8 cellular contexts compared by ENCODE assay signal in the genomic region with DNA sequence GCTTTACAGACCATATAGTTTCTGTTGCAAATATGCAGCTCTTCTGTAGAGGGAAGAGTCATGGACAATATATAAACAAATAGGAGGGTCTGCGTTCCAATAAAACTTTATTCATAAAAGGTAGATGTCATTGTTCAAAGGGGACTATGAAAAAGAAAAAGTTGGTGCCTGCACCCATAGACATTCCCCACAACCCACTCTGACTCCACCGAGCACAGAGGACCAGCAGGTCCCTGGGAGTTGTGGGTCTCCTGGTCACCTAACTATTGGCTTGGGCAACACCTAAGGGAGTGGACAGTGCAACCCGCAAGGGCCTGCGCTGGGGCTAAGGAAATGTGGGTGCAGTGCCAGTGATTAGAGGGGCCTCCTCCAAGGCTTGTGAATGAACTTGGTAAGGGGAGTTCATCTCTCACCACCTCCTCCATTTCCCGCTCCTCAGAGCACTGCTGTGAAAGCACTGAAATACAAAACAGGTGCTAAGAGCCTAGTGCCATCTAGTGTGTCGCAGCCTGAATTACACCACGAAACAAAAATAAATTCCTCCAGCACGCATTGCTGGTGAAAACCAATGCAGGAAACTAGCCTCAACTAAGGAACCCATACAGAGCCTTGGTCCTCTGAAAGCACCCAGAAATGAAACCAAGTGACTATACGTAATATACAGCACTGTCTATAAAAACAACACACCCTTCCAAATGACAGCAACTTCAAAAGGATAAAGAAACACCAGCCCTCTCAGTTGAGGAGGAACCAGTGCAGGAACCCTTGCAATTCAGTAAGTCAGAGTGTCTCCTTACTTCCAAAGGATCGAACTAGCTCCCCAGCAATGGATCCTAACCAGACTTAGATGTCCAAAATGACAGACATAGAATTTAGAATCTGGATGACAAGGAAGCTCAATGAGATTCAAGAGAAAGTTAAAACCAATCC.
DNase-seq lines count a peak whose midpoint lies in the region; ATAC-seq and TF ChIP-seq lines count a peak whose summit lies in the region.

No MANE protein-coding gene starts in this region.

- no peaks in the 10 kb centered on the region for H3K36me3 ChIP-seq in RWPE2 (ENCODE audit: low read depth)

- no peaks in the 10 kb centered on the region for H3K27me3 ChIP-seq in RWPE2 (ENCODE audit: insufficient read depth, poor library complexity, severe bottlenecking)

- H3K4me1 Mint-ChIP-seq in activated CD4-positive, alpha-beta T cell treated with anti-CD3 and anti-CD28 coated beads, Interleukin-2, amount 10 ng/mL, durations not matched to agents 7 days and 5 days: peaks cover 4% of the 10 kb centered on the region
- no peaks in the 10 kb centered on the region for H3K4me1 Mint-ChIP-seq in stimulated activated naive B cell treated with anti-CD40 and anti-IgM and Interleukin-4, amounts not matched to agents 10 μg/mL and 1 μg/mL and 100 μg/mL, for 72 hours

- peaks cover 5% of the 10 kb centered on the region for H3K9me3 ChIP-seq in RWPE2 (ENCODE audit: severe bottlenecking)

- no peak overlapping the region for H3K27ac Mint-ChIP-seq in activated CD4-positive, alpha-beta T cell treated with anti-CD3 and anti-CD28 coated beads, Interleukin-2, amount 10 ng/mL, durations not matched to agents 7 days and 5 days
- H3K27ac Mint-ChIP-seq in stimulated activated naive B cell treated with anti-CD40 and anti-IgM and Interleukin-4, amounts not matched to agents 10 μg/mL and 1 μg/mL and 100 μg/mL, for 72 hours: no peak overlapping the region

- peaks cover 9% of the 10 kb centered on the region for H3K9me3 Mint-ChIP-seq in activated CD4-positive, alpha-beta T cell treated with anti-CD3 and anti-CD28 coated beads, Interleukin-2, amount 10 ng/mL, durations not matched to agents 7 days and 5 days
- H3K9me3 Mint-ChIP-seq in stimulated activated naive B cell treated with anti-CD40 and anti-IgM and Interleukin-4, amounts not matched to agents 10 μg/mL and 1 μg/mL and 100 μg/mL, for 72 hours: peaks cover 12 to 13% of the 10 kb centered on the region in 2 donors

- no peak overlapping the region for H3K27ac ChIP-seq in RWPE2 (ENCODE audit: poor library complexity, severe bottlenecking)

- H3K36me3 Mint-ChIP-seq in activated CD4-positive, alpha-beta T cell treated with anti-CD3 and anti-CD28 coated beads, Interleukin-2, amount 10 ng/mL, durations not matched to agents 7 days and 5 days (ENCODE audit: low read depth): peaks cover 18% of the 10 kb centered on the region
- peaks cover 1 to 4% of the 10 kb centered on the region in 2 donors for H3K36me3 Mint-ChIP-seq in stimulated activated naive B cell treated with anti-CD40 and anti-IgM and Interleukin-4, amounts not matched to agents 10 μg/mL and 1 μg/mL and 100 μg/mL, for 72 hours

- DNase-seq in activated CD4-positive, alpha-beta T cell treated with anti-CD3 and anti-CD28 coated beads, Interleukin-2, amount 10 ng/mL, durations not matched to agents 7 days and 5 days: peak; percentile 38
- DNase-seq in activated CD4-positive, alpha-beta T cell treated with anti-CD3 and anti-CD28 coated beads for 4 hours: no peak
- DNase-seq in RWPE2 (ENCODE audit: low spot score) (no peak), fibroblast of peridontal ligament (ENCODE audit: extremely low read depth) (peak; percentile 24), DMS79 (lab: John Stamatoyannopoulos, UW) (no peak)
- DNase-seq in stimulated activated naive B cell treated with anti-CD40 and anti-IgM and Interleukin-4, amounts not matched to agents 10 μg/mL and 1 μg/mL and 100 μg/mL, for 72 hours: no peak
- DNase-seq in stimulated activated CD4-positive, alpha-beta T cell treated with anti-CD3 and anti-CD28 coated beads, Interleukin-4, amount 100 ng/mL, for 24 hours: no peak

- CTCF ChIA-PET in activated CD4-positive, alpha-beta T cell treated with anti-CD3 and anti-CD28 coated beads, Interleukin-2, amount 10 ng/mL, durations not matched to agents 7 days and 5 days (lab: Charles Lee): interaction anchor here (0.7 to 0.9 kb wide), 3 partner anchors 14 to 230 kb away, joined by 3 read pairs; no protein-coding TSS in a partner anchor

- POLR2A ChIA-PET in activated CD4-positive, alpha-beta T cell treated with anti-CD3 and anti-CD28 coated beads, Interleukin-2, amount 10 ng/mL, durations not matched to agents 7 days and 5 days (lab: Charles Lee): no interaction called here

- no peak overlapping the region for H3K4me3 Mint-ChIP-seq in activated CD4-positive, alpha-beta T cell treated with anti-CD3 and anti-CD28 coated beads, Interleukin-2, amount 10 ng/mL, durations not matched to agents 7 days and 5 days
- no peak overlapping the region for H3K4me3 Mint-ChIP-seq in stimulated activated naive B cell treated with anti-CD40 and anti-IgM and Interleukin-4, amounts not matched to agents 10 μg/mL and 1 μg/mL and 100 μg/mL, for 72 hours

- H3K4me3 ChIP-seq in RWPE2 (ENCODE audit: severe bottlenecking): no peak overlapping the region

- no peaks in the 10 kb centered on the region for H3K27me3 Mint-ChIP-seq in activated CD4-positive, alpha-beta T cell treated with anti-CD3 and anti-CD28 coated beads, Interleukin-2, amount 10 ng/mL, durations not matched to agents 7 days and 5 days
- peaks cover 0 to 10% of the 10 kb centered on the region in 2 donors for H3K27me3 Mint-ChIP-seq in stimulated activated naive B cell treated with anti-CD40 and anti-IgM and Interleukin-4, amounts not matched to agents 10 μg/mL and 1 μg/mL and 100 μg/mL, for 72 hours

- no peaks in the 10 kb centered on the region for H3K4me1 ChIP-seq in RWPE2 (ENCODE audit: insufficient read depth, poor library complexity, severe bottlenecking)

- ATAC-seq in HG03439 (IDR thresholded peaks at IDR 0.05; ENCODE audit: unreplicated experiment) (peak; percentile 75), RWPE2 (ENCODE audit: low read depth) (no peak)
- no peak for ATAC-seq in stimulated activated naive B cell treated with anti-CD40 and anti-IgM and Interleukin-4, amounts not matched to agents 10 μg/mL and 1 μg/mL and 100 μg/mL, for 72 hours (replicated peaks)

- TF ChIP-seq CTCF in RWPE2 (IDR thresholded peaks at IDR 0.05; ENCODE audit: poor library complexity, severe bottlenecking): peak; percentile 55

Comparison
In these comparisons a context has a peak if more than half of its experiments do, and no peak if none do; other contexts are left out.
1. DNase-seq: peak in activated CD4-positive, alpha-beta T cell treated with anti-CD3 and anti-CD28 coated beads, Interleukin-2, amount 10 ng/mL, durations not matched to agents 7 days and 5 days (single experiment) and fibroblast of peridontal ligament (single experiment); none in activated CD4-positive, alpha-beta T cell treated with anti-CD3 and anti-CD28 coated beads for 4 hours (0 of 2), RWPE2 (single experiment), stimulated activated naive B cell treated with anti-CD40 and anti-IgM and Interleukin-4, amounts not matched to agents 10 μg/mL and 1 μg/mL and 100 μg/mL, for 72 hours (single experiment), stimulated activated CD4-positive, alpha-beta T cell treated with anti-CD3 and anti-CD28 coated beads, Interleukin-4, amount 100 ng/mL, for 24 hours (single experiment) and DMS79 (single experiment).